In the genomic region with DNA sequence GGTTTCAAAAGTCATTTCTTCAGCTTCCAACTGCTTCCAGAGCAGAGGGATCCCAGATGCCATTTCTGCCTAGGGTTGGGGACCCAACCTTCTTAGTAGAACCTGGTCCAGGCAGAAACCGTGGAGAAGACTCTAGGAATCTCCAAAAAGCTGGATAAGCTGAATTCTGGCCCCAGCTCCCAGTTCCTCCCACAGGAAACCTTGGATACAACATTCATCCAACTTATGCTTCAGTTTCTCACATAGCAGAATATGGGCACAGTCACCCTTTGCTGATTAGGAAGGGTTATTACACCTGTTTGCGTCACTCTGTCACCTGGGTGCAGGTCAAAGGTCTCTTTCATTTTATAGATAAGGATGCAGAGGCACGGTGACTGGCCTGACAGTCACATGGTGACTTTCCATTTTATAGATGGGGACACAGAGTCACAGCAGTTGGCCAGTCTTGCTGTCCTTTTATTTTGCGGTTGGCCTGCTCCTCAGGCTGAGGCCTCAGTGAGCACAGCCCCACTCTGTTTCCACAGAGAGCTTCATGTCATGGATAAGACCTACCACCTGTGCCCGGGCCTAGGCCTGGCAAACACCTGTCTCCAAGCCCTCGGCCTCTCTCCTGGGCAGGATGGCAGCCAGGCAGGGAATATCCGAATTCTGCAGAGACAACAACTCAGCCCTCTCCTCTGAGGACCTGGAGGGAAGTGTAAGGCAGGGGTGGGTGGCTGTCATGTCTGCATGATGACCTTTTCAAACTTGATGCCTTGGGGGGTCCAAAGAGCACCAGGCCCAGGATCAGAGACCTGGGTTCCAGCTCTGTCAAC, we compare ENCODE assay signal across 1 cellular context.
TF ChIP-seq lines count a peak whose summit lies in the region.

No MANE protein-coding gene starts in this region.

TF ChIP-seq in GM23338, 12 proteins besides CTCF, POLR2A, EP300 and RAD21 (continued from another document):
- TF ChIP-seq, protein P1, sequence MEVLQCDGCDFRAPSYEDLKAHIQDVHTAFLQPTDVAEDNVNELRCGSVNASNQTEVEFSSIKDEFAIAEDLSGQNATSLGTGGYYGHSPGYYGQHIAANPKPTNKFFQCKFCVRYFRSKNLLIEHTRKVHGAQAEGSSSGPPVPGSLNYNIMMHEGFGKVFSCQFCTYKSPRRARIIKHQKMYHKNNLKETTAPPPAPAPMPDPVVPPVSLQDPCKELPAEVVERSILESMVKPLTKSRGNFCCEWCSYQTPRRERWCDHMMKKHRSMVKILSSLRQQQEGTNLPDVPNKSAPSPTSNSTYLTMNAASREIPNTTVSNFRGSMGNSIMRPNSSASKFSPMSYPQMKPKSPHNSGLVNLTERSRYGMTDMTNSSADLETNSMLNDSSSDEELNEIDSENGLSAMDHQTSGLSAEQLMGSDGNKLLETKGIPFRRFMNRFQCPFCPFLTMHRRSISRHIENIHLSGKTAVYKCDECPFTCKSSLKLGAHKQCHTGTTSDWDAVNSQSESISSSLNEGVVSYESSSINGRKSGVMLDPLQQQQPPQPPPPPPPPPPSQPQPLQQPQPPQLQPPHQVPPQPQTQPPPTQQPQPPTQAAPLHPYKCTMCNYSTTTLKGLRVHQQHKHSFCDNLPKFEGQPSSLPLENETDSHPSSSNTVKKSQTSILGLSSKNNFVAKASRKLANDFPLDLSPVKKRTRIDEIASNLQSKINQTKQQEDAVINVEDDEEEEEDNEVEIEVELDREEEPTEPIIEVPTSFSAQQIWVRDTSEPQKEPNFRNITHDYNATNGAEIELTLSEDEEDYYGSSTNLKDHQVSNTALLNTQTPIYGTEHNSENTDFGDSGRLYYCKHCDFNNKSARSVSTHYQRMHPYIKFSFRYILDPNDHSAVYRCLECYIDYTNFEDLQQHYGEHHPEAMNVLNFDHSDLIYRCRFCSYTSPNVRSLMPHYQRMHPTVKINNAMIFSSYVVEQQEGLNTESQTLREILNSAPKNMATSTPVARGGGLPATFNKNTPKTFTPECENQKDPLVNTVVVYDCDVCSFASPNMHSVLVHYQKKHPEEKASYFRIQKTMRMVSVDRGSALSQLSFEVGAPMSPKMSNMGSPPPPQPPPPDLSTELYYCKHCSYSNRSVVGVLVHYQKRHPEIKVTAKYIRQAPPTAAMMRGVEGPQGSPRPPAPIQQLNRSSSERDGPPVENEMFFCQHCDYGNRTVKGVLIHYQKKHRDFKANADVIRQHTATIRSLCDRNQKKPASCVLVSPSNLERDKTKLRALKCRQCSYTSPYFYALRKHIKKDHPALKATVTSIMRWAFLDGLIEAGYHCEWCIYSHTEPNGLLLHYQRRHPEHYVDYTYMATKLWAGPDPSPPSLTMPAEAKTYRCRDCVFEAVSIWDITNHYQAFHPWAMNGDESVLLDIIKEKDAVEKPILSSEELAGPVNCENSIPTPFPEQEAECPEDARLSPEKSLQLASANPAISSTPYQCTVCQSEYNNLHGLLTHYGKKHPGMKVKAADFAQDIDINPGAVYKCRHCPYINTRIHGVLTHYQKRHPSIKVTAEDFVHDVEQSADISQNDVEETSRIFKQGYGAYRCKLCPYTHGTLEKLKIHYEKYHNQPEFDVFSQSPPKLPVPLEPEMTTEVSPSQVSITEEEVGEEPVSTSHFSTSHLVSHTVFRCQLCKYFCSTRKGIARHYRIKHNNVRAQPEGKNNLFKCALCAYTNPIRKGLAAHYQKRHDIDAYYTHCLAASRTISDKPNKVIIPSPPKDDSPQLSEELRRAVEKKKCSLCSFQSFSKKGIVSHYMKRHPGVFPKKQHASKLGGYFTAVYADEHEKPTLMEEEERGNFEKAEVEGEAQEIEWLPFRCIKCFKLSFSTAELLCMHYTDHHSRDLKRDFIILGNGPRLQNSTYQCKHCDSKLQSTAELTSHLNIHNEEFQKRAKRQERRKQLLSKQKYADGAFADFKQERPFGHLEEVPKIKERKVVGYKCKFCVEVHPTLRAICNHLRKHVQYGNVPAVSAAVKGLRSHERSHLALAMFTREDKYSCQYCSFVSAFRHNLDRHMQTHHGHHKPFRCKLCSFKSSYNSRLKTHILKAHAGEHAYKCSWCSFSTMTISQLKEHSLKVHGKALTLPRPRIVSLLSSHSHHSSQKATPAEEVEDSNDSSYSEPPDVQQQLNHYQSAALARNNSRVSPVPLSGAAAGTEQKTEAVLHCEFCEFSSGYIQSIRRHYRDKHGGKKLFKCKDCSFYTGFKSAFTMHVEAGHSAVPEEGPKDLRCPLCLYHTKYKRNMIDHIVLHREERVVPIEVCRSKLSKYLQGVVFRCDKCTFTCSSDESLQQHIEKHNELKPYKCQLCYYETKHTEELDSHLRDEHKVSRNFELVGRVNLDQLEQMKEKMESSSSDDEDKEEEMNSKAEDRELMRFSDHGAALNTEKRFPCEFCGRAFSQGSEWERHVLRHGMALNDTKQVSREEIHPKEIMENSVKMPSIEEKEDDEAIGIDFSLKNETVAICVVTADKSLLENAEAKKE (CRISPR knock-in tag; IDR thresholded peaks at IDR 0.05) = no peak
- TF ChIP-seq EZH2phosphoT487 (IDR thresholded peaks at IDR 0.05; ENCODE audit: unreplicated experiment) (no peak), ZNF114 (CRISPR knock-in tag; IDR thresholded peaks at IDR 0.05) (no peak), POLR2AphosphoS5 (IDR thresholded peaks at IDR 0.05; ENCODE audit: low read depth) (no peak), EZH2 (IDR thresholded peaks at IDR 0.05; ENCODE audit: low read depth, unreplicated experiment) (no peak), NANOG (IDR thresholded peaks at IDR 0.05; ENCODE audit: borderline replicate concordance) (no peak)
